ENCODE assay signal across 24 cellular contexts in genomic region chr5:14222182-14222581, GRCh38.
"Had no signal": no experiment of that assay in that cellular context is flagged by ENCODE, and none has a peak within 500 bp of the region (broad histone marks: within the 10 kb centered on the region; RNA-seq: fewer than 3 reads in every experiment).

No MANE protein-coding gene starts in this region.

- H3K4me3 Mint-ChIP-seq: activated naive CD4-positive, alpha-beta T cell treated with anti-CD3 and anti-CD28 coated beads for 36 hours; activated T-cell treated with anti-CD3 and anti-CD28 coated beads, Interleukin-2, amount 50 U/mL, for 4 hours; endodermal cell; nephron progenitor cell had no signal

- DNase-seq: activated CD4-positive, alpha-beta T cell treated with anti-CD3 and anti-CD28 coated beads for 1 hour; activated CD8-positive, alpha-beta memory T cell treated with anti-CD3 and anti-CD28 coated beads for 24 hours; activated CD8-positive, alpha-beta memory T cell treated with anti-CD3 and anti-CD28 coated beads, Interleukin-2, amount 50 U/mL, for 4 hours; activated naive CD4-positive, alpha-beta T cell treated with anti-CD3 and anti-CD28 coated beads for 36 hours; activated T-cell treated with anti-CD3 and anti-CD28 coated beads, Interleukin-2, amount 50 U/mL, for 4 hours; amygdala; cerebellar nuclear complex; cortex of kidney; endodermal cell; head of caudate nucleus; hypothalamus; midbrain; nephron progenitor cell; nucleus accumbens; posterior cingulate gyrus; right lobe of liver; small intestine; stimulated activated CD4-positive, alpha-beta T cell treated with anti-CD3 and anti-CD28 coated beads, Interleukin-15, amount 100 ng/mL, for 24 hours; stimulated activated CD8-positive, alpha-beta memory T cell treated with anti-CD3 and anti-CD28 coated beads, Interleukin-4, amount 100 ng/mL, for 48 hours; stimulated activated naive CD4-positive, alpha-beta T cell; substantia nigra; T-helper 1 cell; tibial artery had no signal

- H3K36me3 ChIP-seq: gastroesophageal sphincter, right lobe of liver, tibial artery had no signal

- H3K4me3 ChIP-seq: gastroesophageal sphincter, right lobe of liver, tibial artery had no signal

- H3K9me3 ChIP-seq: gastroesophageal sphincter, right lobe of liver, tibial artery had no signal

- H3K27me3 ChIP-seq: gastroesophageal sphincter, right lobe of liver, tibial artery had no signal

- H3K27ac ChIP-seq: right lobe of liver, tibial artery had no signal

- ATAC-seq: activated T-cell treated with anti-CD3 and anti-CD28 coated beads, Interleukin-2, amount 50 U/mL, for 4 hours; gastroesophageal sphincter; right lobe of liver had no signal

- H3K27ac Mint-ChIP-seq: activated naive CD4-positive, alpha-beta T cell treated with anti-CD3 and anti-CD28 coated beads for 36 hours had no signal

- H3K9me3 Mint-ChIP-seq: activated naive CD4-positive, alpha-beta T cell treated with anti-CD3 and anti-CD28 coated beads for 36 hours; endodermal cell; nephron progenitor cell had no signal
